In genomic region chr10:96374985-96375830, GRCh38 we compare ENCODE assay signal across 9 cellular contexts. TPM values are rescaled to one million over a fixed set of nuclear protein-coding genes. Genes with fewer than 3 reads are reported as not detected.
DNase-seq lines count a peak whose midpoint lies in the region; ATAC-seq, FAIRE-seq and TF ChIP-seq lines count a peak whose summit lies in the region.
"Had no signal": no experiment of that assay in that cellular context is flagged by ENCODE, and none has a peak within 500 bp of the region (broad histone marks: within the 10 kb centered on the region; RNA-seq: fewer than 3 reads in every experiment).

No MANE protein-coding gene starts in this region.

- no peaks in the 10 kb centered on the region for H3K9me3 ChIP-seq in CD4-positive, CD25-positive, alpha-beta regulatory T cell (ENCODE audit: control insufficient read depth in 2 of 2, low read length in 2 of 2)
- no peaks in the 10 kb centered on the region for H3K9me3 ChIP-seq in endothelial cell of umbilical vein (replicated peaks; ENCODE audit: control insufficient read depth, insufficient read depth, low read length)

- H2AFZ ChIP-seq in endothelial cell of umbilical vein (ENCODE audit: low read depth, low read length): peak overlapping the region; percentile 96

- H3K4me2 ChIP-seq in endothelial cell of umbilical vein (ENCODE audit: insufficient read depth, low read length): peak overlapping the region; percentile 74

- H3K4me3 ChIP-seq in CD4-positive, CD25-positive, alpha-beta regulatory T cell (ENCODE audit: low read depth, low read length): peak overlapping the region; percentile 67
- peak overlapping the region in 2 of 3 experiments; percentile 47 to 48 for H3K4me3 ChIP-seq in endothelial cell of umbilical vein (replicated peaks in 1 of 3; ENCODE audit: insufficient read depth in 1 of 3, low read depth in 1 of 3, low read length in 3 of 3)

- H3K27me3 ChIP-seq in CD4-positive, CD25-positive, alpha-beta regulatory T cell (ENCODE audit: control insufficient read depth, insufficient read depth, low read length): peaks cover 5% of the 10 kb centered on the region
- peaks cover 0 to 2% of the 10 kb centered on the region in 2 experiments for H3K27me3 ChIP-seq in endothelial cell of umbilical vein (ENCODE audit: control insufficient read depth in 2 of 2, insufficient read depth in 2 of 2, low read length in 2 of 2)

- H3K4me3 Mint-ChIP-seq in CD4-positive, CD25-positive, alpha-beta regulatory T cell: peak overlapping the region in 2 of 4 donors; percentile 72 to 85

- ATAC-seq in CD4-positive, CD25-positive, alpha-beta regulatory T cell (ENCODE audit: low read depth in 2 of 2): peak; percentile 71 to 81
- ATAC-seq in GM19397 (IDR thresholded peaks at IDR 0.05; ENCODE audit: unreplicated experiment): peak; percentile 64

- dilution Hi-C loops in endothelial cell of umbilical vein (cut with MboI; ENCODE audit: extremely low pct_ligation_motif_present, low sequenced_read_pairs): no loop called here

- POLR2A ChIA-PET in endothelial cell of umbilical vein (lab: Charles Lee): no interaction called here

- peak; percentile 93 for FAIRE-seq in endothelial cell of umbilical vein (lab: Jason Lieb, UNC)

- H3K79me2 ChIP-seq in endothelial cell of umbilical vein (ENCODE audit: control insufficient read depth, insufficient read depth, low read length): no peaks in the 10 kb centered on the region

- CTCF ChIA-PET in endothelial cell of umbilical vein (lab: Charles Lee): interaction anchor here (0.7 to 2.7 kb wide), 32 partner anchors 9 to 835 kb away, joined by 3 to 17 read pairs (median 4); partner anchors contain the start of gene TLL2

- intact Hi-C loops in endothelial cell of umbilical vein (cut with micrococcal nuclease): loop anchor here (1.0 to 5.0 kb wide), 6 partner anchors 40 to 455 kb away; partner anchors contain the start of gene TM9SF3

- TF ChIP-seq CTCF in endothelial cell of umbilical vein (IDR thresholded peaks at IDR 0.05; ENCODE audit: extremely low read depth in 1 of 2, insufficient read depth in 1 of 2, low read depth in 1 of 2, low read length in 2 of 2): peak; percentile 96 to 98

- peak; percentile 38 to 69 (median 55) for DNase-seq in CD4-positive, CD25-positive, alpha-beta regulatory T cell
- peak; percentile 64 for DNase-seq in HS-27A (ENCODE audit: low read depth)
- peak; percentile 32 for DNase-seq in NOMO-1 treated with dmso at 0.1 percent for 144 hours (lab: John Stamatoyannopoulos, UW; ENCODE audit: unreplicated experiment)
- peak; percentile 53 for DNase-seq in activated CD8-positive, alpha-beta memory T cell treated with anti-CD3 and anti-CD28 coated beads, Interleukin-2, amount 50 U/mL, for 24 hours (ENCODE audit: extremely low read depth)
- DNase-seq in endothelial cell of umbilical vein (ENCODE audit: low read depth, low spot score): peak; percentile 90
- peak; percentile 91 for DNase-seq in middle frontal gyrus (ENCODE audit: extremely low spot score, low spot score)
- DNase-seq in stimulated activated CD8-positive, alpha-beta memory T cell treated with anti-CD3 and anti-CD28 coated beads, Interleukin-2, amount 100 ng/mL, for 1 hour (ENCODE audit: low read depth in 2 of 2): peak; percentile 24 to 38

- peaks cover 39% of the 10 kb centered on the region for H3K27me3 Mint-ChIP-seq in CD4-positive, CD25-positive, alpha-beta regulatory T cell

- H3K9ac ChIP-seq in endothelial cell of umbilical vein (replicated peaks; ENCODE audit: extremely low read depth, insufficient read depth, low read length): no peak overlapping the region

- H3K27ac ChIP-seq in CD4-positive, CD25-positive, alpha-beta regulatory T cell (ENCODE audit: insufficient read depth, low read length, poor library complexity, severe bottlenecking): no peak overlapping the region
- H3K27ac ChIP-seq in endothelial cell of umbilical vein (ENCODE audit: insufficient read depth, low read depth, low read length): no peak overlapping the region

- no peaks in the 10 kb centered on the region for H3K9me3 Mint-ChIP-seq in CD4-positive, CD25-positive, alpha-beta regulatory T cell

- no peaks in the 10 kb centered on the region for H4K20me1 ChIP-seq in endothelial cell of umbilical vein (replicated peaks; ENCODE audit: control insufficient read depth, extremely low read depth, insufficient read depth, low read length)

- H3K9me1 ChIP-seq in endothelial cell of umbilical vein (replicated peaks; ENCODE audit: control insufficient read depth, extremely low read depth, insufficient read depth, low read length): no peaks in the 10 kb centered on the region

- H3K36me3 Mint-ChIP-seq in CD4-positive, CD25-positive, alpha-beta regulatory T cell: no peaks in the 10 kb centered on the region

- H3K4me1 Mint-ChIP-seq in CD4-positive, CD25-positive, alpha-beta regulatory T cell: peaks cover 0 to 17% (median 10%) of the 10 kb centered on the region in 4 donors

- no peak for TF ChIP-seq POLR2A in endothelial cell of umbilical vein (IDR thresholded peaks at IDR 0.05; ENCODE audit: low read depth, low read length)

- no peaks in the 10 kb centered on the region for H3K4me1 ChIP-seq in CD4-positive, CD25-positive, alpha-beta regulatory T cell (ENCODE audit: control insufficient read depth, insufficient read depth, low read length, poor library complexity, severe bottlenecking)
- no peaks in the 10 kb centered on the region for H3K4me1 ChIP-seq in endothelial cell of umbilical vein (ENCODE audit: control insufficient read depth, extremely low read depth, insufficient read depth, low read length)

- peak overlapping the region in 1 of 3 donors; percentile 54 for H3K27ac Mint-ChIP-seq in CD4-positive, CD25-positive, alpha-beta regulatory T cell

- no TSS peak for BruUV-seq in endothelial cell of umbilical vein (replicated peaks; lab: Mats Ljungman, UMichigan)

- H3K36me3 ChIP-seq in CD4-positive, CD25-positive, alpha-beta regulatory T cell (ENCODE audit: control insufficient read depth, insufficient read depth, low read length): no peaks in the 10 kb centered on the region
- no peaks in the 10 kb centered on the region for H3K36me3 ChIP-seq in endothelial cell of umbilical vein (ENCODE audit: control insufficient read depth in 2 of 2, extremely low read depth in 1 of 2, insufficient read depth in 2 of 2, low read length in 2 of 2)

TF ChIP-seq in endothelial cell of umbilical vein, 7 proteins besides CTCF, POLR2A, EP300 and RAD21:
- TF ChIP-seq MAX (IDR thresholded peaks at IDR 0.05; ENCODE audit: insufficient read depth, insufficient read length) (peak; percentile 67), MYC (IDR thresholded peaks at IDR 0.05; ENCODE audit: low read depth, low read length) (no peak)

RNA-seq across cellular contexts. Expression of gene OPALIN, which starts 16.4 kb away (rescaled TPM):
- not detected for total RNA-seq in CD4-positive, CD25-positive, alpha-beta regulatory T cell
- not detected for polyA plus RNA-seq in CD4-positive, CD25-positive, alpha-beta regulatory T cell
- not detected in 2 replicates for total RNA-seq in endothelial cell of umbilical vein
- polyA plus RNA-seq in endothelial cell of umbilical vein: not detected in 2 replicates
- not detected in 2 replicates for polyA plus RNA-seq in endothelial cell of umbilical vein (2011; cell fraction: cytosol; rRNA removed)
- not detected in 2 replicates for polyA plus RNA-seq in endothelial cell of umbilical vein (2011; cell fraction: nucleus; rRNA removed)
- polyA plus RNA-seq in endothelial cell of umbilical vein (2012): not detected in 2 replicates
- polyA minus RNA-seq in endothelial cell of umbilical vein: not detected in 2 replicates
- polyA minus RNA-seq in endothelial cell of umbilical vein (2011; cell fraction: cytosol; rRNA and poly(A)+ RNA removed): not detected
- not detected in 2 replicates for polyA minus RNA-seq in endothelial cell of umbilical vein (2011; cell fraction: nucleus; rRNA and poly(A)+ RNA removed)
- total RNA-seq: urinary bladder had no signal
- polyA plus RNA-seq: urinary bladder had no signal

Comparison
In these comparisons a context has a peak if more than half of its experiments do, and no peak if none do; other contexts are left out.
1. DNase-seq: peak in every context shown above with its lines; median percentile 91 in middle frontal gyrus; 90 in endothelial cell of umbilical vein; 64 in HS-27A; 55 in CD4-positive, CD25-positive, alpha-beta regulatory T cell; 53 in activated CD8-positive, alpha-beta memory T cell treated with anti-CD3 and anti-CD28 coated beads, Interleukin-2, amount 50 U/mL, for 24 hours; 32 in NOMO-1 treated with dmso at 0.1 percent for 144 hours; 31 in stimulated activated CD8-positive, alpha-beta memory T cell treated with anti-CD3 and anti-CD28 coated beads, Interleukin-2, amount 100 ng/mL, for 1 hour.